12 cellular contexts compared by ENCODE assay signal in the genomic region with DNA sequence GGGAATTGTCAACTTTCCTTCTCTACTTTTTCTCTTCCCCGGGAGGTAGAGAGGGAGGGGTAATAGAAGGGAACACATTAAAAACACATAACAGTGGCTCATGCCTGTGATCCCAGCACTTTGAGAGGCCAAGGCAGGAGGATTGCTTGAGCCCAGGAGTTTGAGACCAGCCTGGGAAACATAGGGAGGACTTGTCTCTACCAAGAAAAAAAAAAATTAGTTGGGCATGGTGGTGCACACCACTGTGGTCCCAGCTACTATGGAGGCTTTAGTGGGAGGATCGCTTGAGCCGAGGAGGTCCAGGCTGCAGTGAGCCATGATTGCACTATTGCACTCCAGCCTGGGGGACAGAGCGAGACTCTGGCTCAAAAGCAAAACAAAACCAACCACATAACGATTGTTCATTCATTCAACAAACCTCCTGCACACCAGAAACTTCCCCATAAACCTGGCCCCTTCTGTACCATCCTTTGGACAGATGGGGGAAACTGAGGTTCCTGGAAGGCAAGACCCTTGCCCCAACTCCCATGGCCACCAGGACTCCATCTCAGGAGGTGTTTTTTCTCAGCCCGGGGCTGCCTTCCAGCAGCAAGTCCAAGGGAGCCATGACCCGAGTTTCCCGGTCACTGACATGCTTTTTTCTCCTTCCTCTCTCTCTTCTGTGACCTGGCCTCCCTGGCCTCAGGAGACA. TPM values are rescaled to one million over a fixed set of nuclear protein-coding genes. Genes with fewer than 3 reads are reported as not detected.
A peak's percentile ranks its signal among the peaks of the same experiment; 100 is the strongest.
DNase-seq lines count a peak whose midpoint lies in the region; ATAC-seq, FAIRE-seq and TF ChIP-seq lines count a peak whose summit lies in the region.
"Had no signal": no experiment of that assay in that cellular context is flagged by ENCODE, and none has a peak within 500 bp of the region (broad histone marks: within the 10 kb centered on the region; RNA-seq: fewer than 3 reads in every experiment).

No MANE protein-coding gene starts in this region.

- FAIRE-seq in HepG2 (lab: Jason Lieb, UNC): no peak

- H3K27me3 Mint-ChIP-seq in brain (peaks cover 80% of the 10 kb centered on the region), immature natural killer cell (ENCODE audit: low read depth in 3 of 3) (peaks cover 78 to 88% (median 87%) of the 10 kb centered on the region in 3 donors), type B pancreatic cell (peaks cover 68% of the 10 kb centered on the region)

- no peak overlapping the region for H2AFZ ChIP-seq in HepG2 (ENCODE audit: low read length)

- POLR2A ChIA-PET in HepG2 (lab: Yijun Ruan, JAX): no interaction called here

- H3K27me3 ChIP-seq in HepG2 (ENCODE audit: control insufficient read depth in 1 of 2, insufficient read depth in 2 of 2, low read length in 2 of 2): peaks cover 0 to 12% of the 10 kb centered on the region in 2 experiments; a peak in 2 of 5 replicates
- no peaks in the 10 kb centered on the region for H3K27me3 ChIP-seq in right lobe of liver
- H3K27me3 ChIP-seq in Peyer's patch: no peaks in the 10 kb centered on the region
- no peaks in the 10 kb centered on the region for H3K27me3 ChIP-seq in thyroid gland

- peaks cover 5% of the 10 kb centered on the region; the same call in 1 of the 2 replicates for H4K20me1 ChIP-seq in HepG2 (ENCODE audit: insufficient read depth, low read length)

- H3K36me3 ChIP-seq in HepG2 (replicated peaks in 1 of 2; ENCODE audit: control insufficient read depth in 1 of 2, insufficient read depth in 2 of 2, low read length in 2 of 2): no peaks in the 10 kb centered on the region
- H3K36me3 ChIP-seq in right lobe of liver: no peaks in the 10 kb centered on the region
- no peaks in the 10 kb centered on the region for H3K36me3 ChIP-seq in Peyer's patch
- H3K36me3 ChIP-seq in thyroid gland: no peaks in the 10 kb centered on the region

- intact Hi-C loops in HepG2 (cut with micrococcal nuclease; ENCODE audit: unreplicated experiment) (no loop called here), right lobe of liver (cut with DNase I) (loop anchor here in 1 of 2 donors (5.0 kb wide), 1 partner anchor 35 kb away; no protein-coding TSS in a partner anchor), thyroid gland (cut with DNase I) (no loop called here)

- H3K9me3 Mint-ChIP-seq in brain: peaks cover 0 to 9% (median 0%) of the 10 kb centered on the region in 5 experiments
- H3K9me3 Mint-ChIP-seq in immature natural killer cell: no peaks in the 10 kb centered on the region
- H3K9me3 Mint-ChIP-seq in type B pancreatic cell: no peaks in the 10 kb centered on the region

- H3K9ac ChIP-seq in HepG2 (ENCODE audit: insufficient read depth, low read depth, low read length): no peak overlapping the region
- H3K9ac ChIP-seq: KMS-11 had no signal

- no peak for TF ChIP-seq CTCF in HepG2 (CRISPR knock-in tag; IDR thresholded peaks at IDR 0.05)
- no peak for TF ChIP-seq CTCF in right lobe of liver (IDR thresholded peaks at IDR 0.05)
- no peak for TF ChIP-seq CTCF in brain (conservative IDR thresholded peaks at IDR 0.05)
- TF ChIP-seq CTCF in type B pancreatic cell (conservative IDR thresholded peaks at IDR 0.05): no peak
- TF ChIP-seq CTCF in Peyer's patch (IDR thresholded peaks at IDR 0.05): no peak
- no peak for TF ChIP-seq CTCF in thyroid gland (IDR thresholded peaks at IDR 0.05)

- TF ChIP-seq POLR2A in HepG2 (IDR thresholded peaks at IDR 0.05; ENCODE audit: insufficient read depth in 1 of 2, low read depth in 2 of 2, low read length in 2 of 2) (no peak; a peak in 2 of 4 replicates), right lobe of liver (IDR thresholded peaks at IDR 0.05) (no peak), Peyer's patch (IDR thresholded peaks at IDR 0.05) (no peak), thyroid gland (IDR thresholded peaks at IDR 0.05) (no peak)

- no peak overlapping the region for H3K27ac ChIP-seq in HepG2 (ENCODE audit: extremely low read length, insufficient read depth, low read length)
- no peak overlapping the region for H3K27ac ChIP-seq in right lobe of liver
- H3K27ac ChIP-seq in Peyer's patch: no peak overlapping the region
- H3K27ac ChIP-seq in thyroid gland: no peak overlapping the region
- H3K27ac ChIP-seq: KMS-11 had no signal

- in situ Hi-C loops in HepG2 (cut with HindIII; ENCODE audit: extremely low pct_ligation_motif_present, low pct_unique_long_range_greater_than_20kb): loop anchor here (10.0 kb wide), 1 partner anchor 47 kb away; the partner anchor contains the start of gene ERCC1

- H3K27ac Mint-ChIP-seq in brain (peak overlapping the region in 1 of 5 experiments; percentile 62), immature natural killer cell (peak overlapping the region in 4 of 6 donors; percentile 4 to 74 (median 54)), type B pancreatic cell (peak overlapping the region; percentile 92)

- DNase-seq in HepG2 (ENCODE audit: low spot score) (no peak), right lobe of liver (no peak), immature natural killer cell (peak; percentile 14 to 24 (median 24)), type B pancreatic cell (ENCODE audit: extremely low spot score, unreplicated experiment) (no peak), Peyer's patch (no peak), KG1 (lab: John Stamatoyannopoulos, UW) (no peak), thyroid gland (no peak)
- DNase-seq: activated CD4-positive, alpha-beta T cell treated with anti-CD3 and anti-CD28 coated beads, Interleukin-2, amount 50 U/mL, for 4 hours; GOT3; hippocampal formation had no signal

- no peak for TF ChIP-seq RAD21 in HepG2 (CRISPR knock-in tag; IDR thresholded peaks at IDR 0.05)

- no peaks in the 10 kb centered on the region for H3K9me3 ChIP-seq in HepG2 (ENCODE audit: low read length)
- no peaks in the 10 kb centered on the region for H3K9me3 ChIP-seq in right lobe of liver
- H3K9me3 ChIP-seq in Peyer's patch: no peaks in the 10 kb centered on the region
- H3K9me3 ChIP-seq in thyroid gland: no peaks in the 10 kb centered on the region

- 48% methylated on average over 6 of the region's 8 CpGs for WGBS in HepG2 (ENCODE audit: low lambda C conversion rate)
- 35% methylated on average over 7 of the region's 8 CpGs for WGBS in right lobe of liver (ENCODE audit: insufficient coverage, low coverage, low lambda C conversion rate, missing lambda C conversion rate)
- 59 to 61% methylated on average over 8 of the region's 8 CpGs for WGBS in thyroid gland, 2 donors

- ATAC-seq in HepG2: no peak
- ATAC-seq in right lobe of liver: no peak

- no TSS peak for BruUV-seq in HepG2 (replicated peaks; lab: Mats Ljungman, UMichigan)

- H3K4me2 ChIP-seq in HepG2 (ENCODE audit: low read depth, low read length): no peak overlapping the region
- H3K4me2 ChIP-seq: KMS-11 had no signal

- peaks cover 53% of the 10 kb centered on the region for H3K4me1 Mint-ChIP-seq in brain
- H3K4me1 Mint-ChIP-seq in immature natural killer cell: peaks cover 59 to 67% of the 10 kb centered on the region in 2 donors
- peaks cover 8% of the 10 kb centered on the region for H3K4me1 Mint-ChIP-seq in type B pancreatic cell (ENCODE audit: unreplicated experiment)

- TF ChIP-seq EP300 in HepG2 (IDR thresholded peaks at IDR 0.05; ENCODE audit: low read depth in 2 of 2, low read length in 2 of 2): no peak
- TF ChIP-seq EP300 in HepG2 (CRISPR knock-in tag; IDR thresholded peaks at IDR 0.05; ENCODE audit: borderline replicate concordance): no peak

- no peaks in the 10 kb centered on the region for H3K79me2 ChIP-seq in HepG2 (ENCODE audit: insufficient read depth, low read length)

- H3K4me1 ChIP-seq in HepG2 (ENCODE audit: insufficient read depth, low read length) (peaks cover 25% of the 10 kb centered on the region), right lobe of liver (peaks cover 0 to 17% (median 7%) of the 10 kb centered on the region in 4 donors), Peyer's patch (peaks cover 0 to 19% (median 11%) of the 10 kb centered on the region in 4 donors), thyroid gland (peaks cover 22 to 43% of the 10 kb centered on the region in 2 donors)

- H3K4me3 ChIP-seq in HepG2 (replicated peaks in 1 of 3; ENCODE audit: insufficient read depth in 1 of 3, low read depth in 2 of 3, low read length in 3 of 3) (no peak overlapping the region), right lobe of liver (peak overlapping the region in 1 of 3 donors; percentile 16), Peyer's patch (no peak overlapping the region), thyroid gland (replicated peaks in 1 of 3) (no peak overlapping the region)

- CTCF ChIA-PET in HepG2 (lab: Yijun Ruan, JAX; ENCODE audit: low intra/inter-chr PET ratio, low total read pairs): no interaction called here

- H3K36me3 Mint-ChIP-seq in brain: no peaks in the 10 kb centered on the region
- H3K36me3 Mint-ChIP-seq in immature natural killer cell: peaks cover 0 to 6% (median 0%) of the 10 kb centered on the region in 3 donors
- peaks cover 4% of the 10 kb centered on the region for H3K36me3 Mint-ChIP-seq in type B pancreatic cell

- peak overlapping the region in 4 of 5 experiments; percentile 62 to 94 (median 76) for H3K4me3 Mint-ChIP-seq in brain
- H3K4me3 Mint-ChIP-seq in immature natural killer cell: peak overlapping the region in 4 of 5 donors; percentile 10 to 48 (median 27)
- peak overlapping the region; percentile 83 for H3K4me3 Mint-ChIP-seq in type B pancreatic cell

RNA-seq across cellular contexts. Expression of gene FOSB, which starts 4.2 kb away (rescaled TPM):
- total RNA-seq in HepG2 (2016; rRNA removed; fragmentation: Illumina TruSeq; extraction: Trizol) (0.21 and 6.0 TPM in 2 replicates), right lobe of liver (1 to 10 TPM in 1 of 6 experiments, under 1 TPM in 5; 0.19 to 1.2 (median 0.44) TPM), type B pancreatic cell (ENCODE audit: low replicate concordance) (28.4 and 178 TPM in 2 replicates), Peyer's patch (10 to 100 TPM in 2 of 4 donors, 1 to 10 TPM in 1, under 1 TPM in 1; 0.85 to 56.1 (median 9.6) TPM), thyroid gland (1 to 10 TPM; 1.6 to 3.3 (median 2.4) TPM)
- 0.79 and 0.91 TPM in 2 replicates for total RNA-seq in HepG2 (2016; cell fraction: cytosol; rRNA removed; fragmentation: Illumina TruSeq; extraction: Trizol; ENCODE audit: low read depth)
- 0.37 and 5.7 TPM in 2 replicates for total RNA-seq in HepG2 (2016; cell fraction: insoluble cytoplasmic fraction; rRNA removed; fragmentation: Illumina TruSeq; extraction: Trizol)
- total RNA-seq in HepG2 (2016; cell fraction: membrane; rRNA removed; fragmentation: Illumina TruSeq; extraction: Trizol): 0.93 and 1.2 TPM in 2 replicates
- 17.8 and 18.2 TPM in 2 replicates for total RNA-seq in HepG2 (2016; cell fraction: nucleus; rRNA removed; fragmentation: Illumina TruSeq; extraction: Trizol)
- polyA plus RNA-seq in HepG2 (2011; rRNA removed) (2.8 TPM in 2 replicates), brain (ENCODE audit: insufficient read depth, low read depth, low replicate concordance) (0.92 TPM), immature natural killer cell (10 to 100 TPM; 11.6 to 30.1 (median 11.6) TPM)
- 0.67 and 0.69 TPM in 2 replicates for polyA plus RNA-seq in HepG2 (2011; cell fraction: cytosol; rRNA removed)
- 23.1 and 35.9 TPM in 2 replicates for polyA plus RNA-seq in HepG2 (2011; cell fraction: nucleus; rRNA removed)
- 0.51 and 1.1 TPM in 2 replicates for polyA plus RNA-seq in HepG2 (2012)
- not detected in 2 replicates for polyA plus RNA-seq in HepG2 (2016; cell fraction: cytosol; fragmentation: Illumina TruSeq; extraction: Trizol; ENCODE audit: low read depth)
- polyA plus RNA-seq in HepG2 (2016; cell fraction: insoluble cytoplasmic fraction; fragmentation: Illumina TruSeq; extraction: Trizol; ENCODE audit: low read depth): 0.35 and 0.74 TPM in 2 replicates
- 0.17 and 0.41 TPM in 2 replicates for polyA plus RNA-seq in HepG2 (2016; cell fraction: membrane; fragmentation: Illumina TruSeq; extraction: Trizol; ENCODE audit: low read depth)
- polyA plus RNA-seq in HepG2 (2016; cell fraction: nucleus; fragmentation: Illumina TruSeq; extraction: Trizol; ENCODE audit: insufficient read depth, low read depth): 17.9 and 36.0 TPM in 2 replicates
- polyA minus RNA-seq in HepG2 (2011; rRNA and poly(A)+ RNA removed; ENCODE audit: low replicate concordance): 16.2 and 24.3 TPM in 2 replicates
- polyA minus RNA-seq in HepG2 (2011; cell fraction: cytosol; rRNA and poly(A)+ RNA removed): 1.5 and 2.2 TPM in 2 replicates
- 32.3 and 48.2 TPM in 2 replicates for polyA minus RNA-seq in HepG2 (2011; cell fraction: nucleus; rRNA and poly(A)+ RNA removed)

RNA-seq across cellular contexts. Expression of gene RTN2, which starts 24.8 kb away (rescaled TPM):
- 2.1 and 2.9 TPM in 2 replicates for total RNA-seq in HepG2 (2016; rRNA removed; fragmentation: Illumina TruSeq; extraction: Trizol)
- total RNA-seq in HepG2 (2016; cell fraction: cytosol; rRNA removed; fragmentation: Illumina TruSeq; extraction: Trizol; ENCODE audit: low read depth): 5.1 and 6.2 TPM in 2 replicates
- 2.0 and 3.5 TPM in 2 replicates for total RNA-seq in HepG2 (2016; cell fraction: insoluble cytoplasmic fraction; rRNA removed; fragmentation: Illumina TruSeq; extraction: Trizol)
- 6.2 and 8.3 TPM in 2 replicates for total RNA-seq in HepG2 (2016; cell fraction: membrane; rRNA removed; fragmentation: Illumina TruSeq; extraction: Trizol)
- total RNA-seq in HepG2 (2016; cell fraction: nucleus; rRNA removed; fragmentation: Illumina TruSeq; extraction: Trizol): 2.3 and 2.8 TPM in 2 replicates
- polyA plus RNA-seq in HepG2 (2011; rRNA removed): 17.1 and 18.0 TPM in 2 replicates
- polyA plus RNA-seq in HepG2 (2011; cell fraction: cytosol; rRNA removed): 13.2 and 17.0 TPM in 2 replicates
- 12.6 and 14.7 TPM in 2 replicates for polyA plus RNA-seq in HepG2 (2011; cell fraction: nucleus; rRNA removed)
- 11.2 and 15.2 TPM in 2 replicates for polyA plus RNA-seq in HepG2 (2012)
- 8.6 and 9.5 TPM in 2 replicates for polyA plus RNA-seq in HepG2 (2016; cell fraction: cytosol; fragmentation: Illumina TruSeq; extraction: Trizol; ENCODE audit: low read depth)
- 3.9 and 4.7 TPM in 2 replicates for polyA plus RNA-seq in HepG2 (2016; cell fraction: insoluble cytoplasmic fraction; fragmentation: Illumina TruSeq; extraction: Trizol; ENCODE audit: low read depth)
- 9.5 and 9.7 TPM in 2 replicates for polyA plus RNA-seq in HepG2 (2016; cell fraction: membrane; fragmentation: Illumina TruSeq; extraction: Trizol; ENCODE audit: low read depth)
- 11.0 and 11.5 TPM in 2 replicates for polyA plus RNA-seq in HepG2 (2016; cell fraction: nucleus; fragmentation: Illumina TruSeq; extraction: Trizol; ENCODE audit: insufficient read depth, low read depth)
- polyA minus RNA-seq in HepG2 (2011; rRNA and poly(A)+ RNA removed; ENCODE audit: low replicate concordance): 6.0 and 30.0 TPM in 2 replicates
- 7.6 and 8.3 TPM in 2 replicates for polyA minus RNA-seq in HepG2 (2011; cell fraction: cytosol; rRNA and poly(A)+ RNA removed)
- polyA minus RNA-seq in HepG2 (2011; cell fraction: nucleus; rRNA and poly(A)+ RNA removed): 7.1 and 7.6 TPM in 2 replicates
- total RNA-seq in right lobe of liver: 1 to 10 TPM; 1.5 to 7.2 (median 2.9) TPM
- 64.4 TPM for polyA plus RNA-seq in brain (ENCODE audit: insufficient read depth, low read depth, low replicate concordance)
- under 1 TPM in 2 of 3 donors, not detected in 1; 0.48 to 0.80 TPM for polyA plus RNA-seq in immature natural killer cell
- 11.9 and 13.0 TPM in 2 replicates for total RNA-seq in type B pancreatic cell (ENCODE audit: low replicate concordance)
- total RNA-seq in Peyer's patch: 10 to 100 TPM in 1 of 4 donors, 1 to 10 TPM in 2, under 1 TPM in 1; 0.53 to 42.1 (median 4.3) TPM
- total RNA-seq in thyroid gland: 1 to 10 TPM; 1.8 to 7.3 (median 4.6) TPM

RNA-seq across cellular contexts. Expression of gene PPM1N, which starts 26.2 kb away (rescaled TPM):
- 0.31 and 0.67 TPM in 2 replicates for total RNA-seq in HepG2 (2016; rRNA removed; fragmentation: Illumina TruSeq; extraction: Trizol)
- 0.53 and 0.71 TPM in 2 replicates for total RNA-seq in HepG2 (2016; cell fraction: cytosol; rRNA removed; fragmentation: Illumina TruSeq; extraction: Trizol; ENCODE audit: low read depth)
- total RNA-seq in HepG2 (2016; cell fraction: insoluble cytoplasmic fraction; rRNA removed; fragmentation: Illumina TruSeq; extraction: Trizol): 0.48 and 0.91 TPM in 2 replicates
- total RNA-seq in HepG2 (2016; cell fraction: membrane; rRNA removed; fragmentation: Illumina TruSeq; extraction: Trizol): 0.72 and 1.2 TPM in 2 replicates
- total RNA-seq in HepG2 (2016; cell fraction: nucleus; rRNA removed; fragmentation: Illumina TruSeq; extraction: Trizol): not detected in 2 replicates
- 1.3 and 1.8 TPM in 2 replicates for polyA plus RNA-seq in HepG2 (2011; rRNA removed)
- polyA plus RNA-seq in HepG2 (2011; cell fraction: cytosol; rRNA removed): 2.6 TPM in 2 replicates
- 1.1 and 2.1 TPM in 2 replicates for polyA plus RNA-seq in HepG2 (2011; cell fraction: nucleus; rRNA removed)
- polyA plus RNA-seq in HepG2 (2012): 1.4 and 1.9 TPM in 2 replicates
- polyA plus RNA-seq in HepG2 (2016; cell fraction: cytosol; fragmentation: Illumina TruSeq; extraction: Trizol; ENCODE audit: low read depth): 0.86 and 1.5 TPM in 2 replicates
- 0.76 TPM in 1 of 2 replicates, not detected in the other for polyA plus RNA-seq in HepG2 (2016; cell fraction: insoluble cytoplasmic fraction; fragmentation: Illumina TruSeq; extraction: Trizol; ENCODE audit: low read depth)
- polyA plus RNA-seq in HepG2 (2016; cell fraction: membrane; fragmentation: Illumina TruSeq; extraction: Trizol; ENCODE audit: low read depth): 0.77 and 1.1 TPM in 2 replicates
- polyA plus RNA-seq in HepG2 (2016; cell fraction: nucleus; fragmentation: Illumina TruSeq; extraction: Trizol; ENCODE audit: insufficient read depth, low read depth): 1.2 TPM in 1 of 2 replicates, not detected in the other
- polyA minus RNA-seq in HepG2 (2011; rRNA and poly(A)+ RNA removed; ENCODE audit: low replicate concordance): 0.23 TPM in 1 of 2 replicates, not detected in the other
- not detected in 2 replicates for polyA minus RNA-seq in HepG2 (2011; cell fraction: cytosol; rRNA and poly(A)+ RNA removed)
- 0.50 TPM in 1 of 2 replicates, not detected in the other for polyA minus RNA-seq in HepG2 (2011; cell fraction: nucleus; rRNA and poly(A)+ RNA removed)
- total RNA-seq in right lobe of liver: 1 to 10 TPM in 2 of 6 experiments, under 1 TPM in 3, not detected in 1; 0.32 to 2.0 (median 0.51) TPM
- polyA plus RNA-seq in brain (ENCODE audit: insufficient read depth, low read depth, low replicate concordance): 1.8 TPM
- 1 to 10 TPM; 3.9 to 5.7 (median 4.0) TPM for polyA plus RNA-seq in immature natural killer cell
- 0.48 TPM in 1 of 2 replicates, not detected in the other for total RNA-seq in type B pancreatic cell (ENCODE audit: low replicate concordance)
- 1 to 10 TPM in 2 of 4 donors, not detected in 2; 1.5 to 1.7 TPM for total RNA-seq in Peyer's patch
- 1 to 10 TPM in 1 of 4 donors, under 1 TPM in 1, not detected in 2; 0.73 to 1.1 TPM for total RNA-seq in thyroid gland

RNA-seq across cellular contexts. Expression of gene VASP, which starts 35.3 kb away (rescaled TPM):
- total RNA-seq in HepG2 (2016; rRNA removed; fragmentation: Illumina TruSeq; extraction: Trizol): 64.6 and 67.1 TPM in 2 replicates
- total RNA-seq in HepG2 (2016; cell fraction: cytosol; rRNA removed; fragmentation: Illumina TruSeq; extraction: Trizol; ENCODE audit: low read depth): 22.8 and 24.0 TPM in 2 replicates
- 60.7 and 68.5 TPM in 2 replicates for total RNA-seq in HepG2 (2016; cell fraction: insoluble cytoplasmic fraction; rRNA removed; fragmentation: Illumina TruSeq; extraction: Trizol)
- 55.3 and 59.3 TPM in 2 replicates for total RNA-seq in HepG2 (2016; cell fraction: membrane; rRNA removed; fragmentation: Illumina TruSeq; extraction: Trizol)
- 38.8 and 40.6 TPM in 2 replicates for total RNA-seq in HepG2 (2016; cell fraction: nucleus; rRNA removed; fragmentation: Illumina TruSeq; extraction: Trizol)
- 41.8 and 49.1 TPM in 2 replicates for polyA plus RNA-seq in HepG2 (2011; rRNA removed)
- 29.9 and 46.4 TPM in 2 replicates for polyA plus RNA-seq in HepG2 (2011; cell fraction: cytosol; rRNA removed)
- 78.2 and 83.1 TPM in 2 replicates for polyA plus RNA-seq in HepG2 (2011; cell fraction: nucleus; rRNA removed)
- polyA plus RNA-seq in HepG2 (2012): 30.9 and 35.9 TPM in 2 replicates
- 20.6 and 22.3 TPM in 2 replicates for polyA plus RNA-seq in HepG2 (2016; cell fraction: cytosol; fragmentation: Illumina TruSeq; extraction: Trizol; ENCODE audit: low read depth)
- 75.4 and 76.4 TPM in 2 replicates for polyA plus RNA-seq in HepG2 (2016; cell fraction: insoluble cytoplasmic fraction; fragmentation: Illumina TruSeq; extraction: Trizol; ENCODE audit: low read depth)
- polyA plus RNA-seq in HepG2 (2016; cell fraction: membrane; fragmentation: Illumina TruSeq; extraction: Trizol; ENCODE audit: low read depth): 40.8 and 44.1 TPM in 2 replicates
- polyA plus RNA-seq in HepG2 (2016; cell fraction: nucleus; fragmentation: Illumina TruSeq; extraction: Trizol; ENCODE audit: insufficient read depth, low read depth): 70.9 and 74.4 TPM in 2 replicates
- polyA minus RNA-seq in HepG2 (2011; rRNA and poly(A)+ RNA removed; ENCODE audit: low replicate concordance): 38.0 and 110 TPM in 2 replicates
- 36.7 and 47.2 TPM in 2 replicates for polyA minus RNA-seq in HepG2 (2011; cell fraction: cytosol; rRNA and poly(A)+ RNA removed)
- polyA minus RNA-seq in HepG2 (2011; cell fraction: nucleus; rRNA and poly(A)+ RNA removed): 31.7 and 50.2 TPM in 2 replicates
- 10 to 100 TPM; 19.4 to 64.1 (median 30.6) TPM for total RNA-seq in right lobe of liver
- polyA plus RNA-seq in brain (ENCODE audit: insufficient read depth, low read depth, low replicate concordance): 34.2 TPM
- polyA plus RNA-seq in immature natural killer cell: 100 to 1,000 TPM in 1 of 3 donors, 10 to 100 TPM in 2; 91.2 to 126 (median 93.4) TPM
- 51.9 and 73.0 TPM in 2 replicates for total RNA-seq in type B pancreatic cell (ENCODE audit: low replicate concordance)
- total RNA-seq in Peyer's patch: 100 to 1,000 TPM in 3 of 4 donors, 10 to 100 TPM in 1; 81.7 to 123 (median 112) TPM
- 10 to 100 TPM; 34.3 to 50.8 (median 45.1) TPM for total RNA-seq in thyroid gland

RNA-seq across cellular contexts. Expression of gene ERCC1, which starts 48.3 kb away (rescaled TPM):
- total RNA-seq in HepG2 (2016; rRNA removed; fragmentation: Illumina TruSeq; extraction: Trizol): 39.3 and 40.0 TPM in 2 replicates
- 45.6 and 63.1 TPM in 2 replicates for total RNA-seq in HepG2 (2016; cell fraction: cytosol; rRNA removed; fragmentation: Illumina TruSeq; extraction: Trizol; ENCODE audit: low read depth)
- 33.8 and 46.8 TPM in 2 replicates for total RNA-seq in HepG2 (2016; cell fraction: insoluble cytoplasmic fraction; rRNA removed; fragmentation: Illumina TruSeq; extraction: Trizol)
- total RNA-seq in HepG2 (2016; cell fraction: membrane; rRNA removed; fragmentation: Illumina TruSeq; extraction: Trizol): 47.2 and 50.6 TPM in 2 replicates
- 15.5 and 16.4 TPM in 2 replicates for total RNA-seq in HepG2 (2016; cell fraction: nucleus; rRNA removed; fragmentation: Illumina TruSeq; extraction: Trizol)
- polyA plus RNA-seq in HepG2 (2011; rRNA removed): 66.4 and 76.6 TPM in 2 replicates
- 48.2 and 78.5 TPM in 2 replicates for polyA plus RNA-seq in HepG2 (2011; cell fraction: cytosol; rRNA removed)
- 84.4 and 86.6 TPM in 2 replicates for polyA plus RNA-seq in HepG2 (2011; cell fraction: nucleus; rRNA removed)
- 38.8 and 40.5 TPM in 2 replicates for polyA plus RNA-seq in HepG2 (2012)
- 57.8 and 73.2 TPM in 2 replicates for polyA plus RNA-seq in HepG2 (2016; cell fraction: cytosol; fragmentation: Illumina TruSeq; extraction: Trizol; ENCODE audit: low read depth)
- 53.9 and 54.0 TPM in 2 replicates for polyA plus RNA-seq in HepG2 (2016; cell fraction: insoluble cytoplasmic fraction; fragmentation: Illumina TruSeq; extraction: Trizol; ENCODE audit: low read depth)
- polyA plus RNA-seq in HepG2 (2016; cell fraction: membrane; fragmentation: Illumina TruSeq; extraction: Trizol; ENCODE audit: low read depth): 53.9 and 61.0 TPM in 2 replicates
- 40.4 and 44.1 TPM in 2 replicates for polyA plus RNA-seq in HepG2 (2016; cell fraction: nucleus; fragmentation: Illumina TruSeq; extraction: Trizol; ENCODE audit: insufficient read depth, low read depth)
- polyA minus RNA-seq in HepG2 (2011; rRNA and poly(A)+ RNA removed; ENCODE audit: low replicate concordance): 68.2 and 77.1 TPM in 2 replicates
- 28.0 and 42.8 TPM in 2 replicates for polyA minus RNA-seq in HepG2 (2011; cell fraction: cytosol; rRNA and poly(A)+ RNA removed)
- 23.7 and 24.2 TPM in 2 replicates for polyA minus RNA-seq in HepG2 (2011; cell fraction: nucleus; rRNA and poly(A)+ RNA removed)
- 10 to 100 TPM; 19.2 to 29.4 (median 22.6) TPM for total RNA-seq in right lobe of liver
- 97.8 TPM for polyA plus RNA-seq in brain (ENCODE audit: insufficient read depth, low read depth, low replicate concordance)
- 10 to 100 TPM; 50.8 to 62.2 (median 54.5) TPM for polyA plus RNA-seq in immature natural killer cell
- total RNA-seq in type B pancreatic cell (ENCODE audit: low replicate concordance): 57.3 and 71.8 TPM in 2 replicates
- 10 to 100 TPM; 39.9 to 69.3 (median 52.5) TPM for total RNA-seq in Peyer's patch
- total RNA-seq in thyroid gland: 100 to 1,000 TPM in 2 of 4 donors, 10 to 100 TPM in 2; 89.1 to 157 (median 113) TPM

Comparison
In these comparisons a context has a peak if more than half of its experiments do, and no peak if none do; other contexts are left out.
1. DNase-seq: peak in immature natural killer cell (3 of 3); none in HepG2 (single experiment), right lobe of liver (0 of 3), type B pancreatic cell (single experiment), Peyer's patch (0 of 3), KG1 (single experiment) and thyroid gland (0 of 2).
2. H3K4me3 Mint-ChIP-seq: peak in every context shown above with its lines; median percentile 83 in type B pancreatic cell; 76 in brain; 27 in immature natural killer cell.